24 cellular contexts compared by ENCODE assay signal in genomic region chr1:37951783-37952624, GRCh38.
"Had no signal": no experiment of that assay in that cellular context is flagged by ENCODE, and none has a peak within 500 bp of the region (broad histone marks: within the 10 kb centered on the region; RNA-seq: fewer than 3 reads in every experiment).

No MANE protein-coding gene starts in this region.

- H3K4me1 ChIP-seq: parathyroid adenoma had no signal

- H3K27me3 ChIP-seq: body of pancreas, dorsolateral prefrontal cortex, neutrophil, spleen, tibial artery had no signal

- H3K27ac Mint-ChIP-seq: activated naive CD8-positive, alpha-beta T cell; T-helper 2 cell treated with Interferon-gamma antibody and Interleukin-4, amounts not matched to agents 5 μg/mL and 100 μg/mL, for 36 hours had no signal

- H3K4me3 ChIP-seq: body of pancreas, dorsolateral prefrontal cortex, lower lobe of right lung, spleen, tibial artery had no signal

- ATAC-seq: body of pancreas, left colon, lower lobe of right lung, natural killer cell had no signal

- FAIRE-seq: colon, TTC549, urothelium cell line had no signal

- H3K27ac ChIP-seq: body of pancreas, dorsolateral prefrontal cortex, lower lobe of right lung, neutrophil, parathyroid adenoma, spleen, tibial artery had no signal

- H3K27me3 Mint-ChIP-seq: activated naive CD8-positive, alpha-beta T cell had no signal

- DNase-seq: activated CD4-positive, alpha-beta T cell treated with anti-CD3 and anti-CD28 coated beads for 48 hours; activated CD8-positive, alpha-beta memory T cell treated with anti-CD3 and anti-CD28 coated beads for 24 hours; activated CD8-positive, alpha-beta memory T cell treated with anti-CD3 and anti-CD28 coated beads, Interleukin-2, amount 50 U/mL, for 48 hours; body of pancreas; caudate nucleus; dorsolateral prefrontal cortex; foreskin melanocyte; glutamatergic neuron; hippocampal formation; islet precursor cell; left colon; lower lobe of right lung; natural killer cell; spleen; stimulated activated naive CD4-positive, alpha-beta T cell treated with Interleukin-2 at 50 U/mL for 16 hours; substantia nigra had no signal

- H3K4me3 Mint-ChIP-seq: activated naive CD8-positive, alpha-beta T cell; natural killer cell; T-helper 2 cell treated with Interferon-gamma antibody and Interleukin-4, amounts not matched to agents 5 μg/mL and 100 μg/mL, for 36 hours had no signal

- H3K9me3 Mint-ChIP-seq: natural killer cell; T-helper 2 cell treated with Interferon-gamma antibody and Interleukin-4, amounts not matched to agents 5 μg/mL and 100 μg/mL, for 36 hours had no signal

- H3K9me3 ChIP-seq: body of pancreas, lower lobe of right lung, neutrophil, spleen, tibial artery had no signal

- H3K36me3 Mint-ChIP-seq: natural killer cell had no signal
